In the genomic region with DNA sequence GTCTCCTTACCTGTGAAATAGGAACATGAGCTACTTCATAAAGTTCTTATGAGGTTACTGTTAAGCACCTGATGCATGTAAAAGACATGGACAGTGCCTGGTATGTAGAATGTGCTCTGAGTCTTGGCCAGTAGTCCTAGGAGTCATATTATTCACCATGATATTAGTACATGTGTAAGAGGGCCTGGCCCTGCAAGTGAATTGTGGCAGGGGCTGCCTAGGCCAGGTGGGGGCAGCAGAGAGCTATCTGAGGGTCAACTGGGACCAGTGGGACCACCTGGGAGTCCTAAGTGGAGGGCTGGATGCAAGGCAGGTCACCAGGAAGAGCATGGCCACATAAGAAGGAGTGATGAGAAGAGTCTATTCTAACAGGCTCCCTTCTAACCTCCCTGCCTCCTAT, we compare ENCODE assay signal across 8 cellular contexts.
DNase-seq lines count a peak whose midpoint lies in the region; ATAC-seq and TF ChIP-seq lines count a peak whose summit lies in the region.

No MANE protein-coding gene starts in this region.

- peak overlapping the region; percentile 12; the same call in 1 of the 2 replicates for H3K27ac ChIP-seq in SJSA1
- H3K27ac ChIP-seq in cardiac muscle cell = no peak overlapping the region

- no peak overlapping the region for H3K4me3 Mint-ChIP-seq in natural killer cell treated with Interleukin-12 subunit alpha and Interleukin-12 subunit beta and Interleukin-15 and Interleukin-18, amount 100 ng/mL, for 72 hours
- no peak overlapping the region for H3K4me3 Mint-ChIP-seq in natural killer cell

- peaks cover 47% of the 10 kb centered on the region for H3K4me1 ChIP-seq in SJSA1 (replicated peaks)
- H3K4me1 ChIP-seq in cardiac muscle cell (ENCODE audit: low read depth) = no peaks in the 10 kb centered on the region

- no peak overlapping the region for H3K4me3 ChIP-seq in SJSA1
- H3K4me3 ChIP-seq in cardiac muscle cell = no peak overlapping the region

- TF ChIP-seq CTCF in natural killer cell (IDR thresholded peaks at IDR 0.05) (no peak), cardiac muscle cell (IDR thresholded peaks at IDR 0.05; ENCODE audit: low read depth, low read length) (peak; percentile 82)

- peak; percentile 36 to 61 for ATAC-seq in natural killer cell treated with Interleukin-12 subunit alpha and Interleukin-12 subunit beta and Interleukin-15 and Interleukin-18, amount 100 ng/mL, for 72 hours
- ATAC-seq in natural killer cell (no peak), HG03095 (IDR thresholded peaks at IDR 0.05; ENCODE audit: unreplicated experiment) (peak; percentile 70)

- H3K27ac Mint-ChIP-seq in natural killer cell treated with Interleukin-12 subunit alpha and Interleukin-12 subunit beta and Interleukin-15 and Interleukin-18, amount 100 ng/mL, for 72 hours = no peak overlapping the region
- no peak overlapping the region for H3K27ac Mint-ChIP-seq in natural killer cell

- no peaks in the 10 kb centered on the region for H3K27me3 ChIP-seq in SJSA1 (replicated peaks)
- H3K27me3 ChIP-seq in cardiac muscle cell = no peaks in the 10 kb centered on the region

- H3K36me3 ChIP-seq in SJSA1 (no peaks in the 10 kb centered on the region), cardiac muscle cell (no peaks in the 10 kb centered on the region)

- no peak for DNase-seq in natural killer cell treated with Interleukin-12 subunit alpha and Interleukin-12 subunit beta and Interleukin-15 and Interleukin-18, amount 100 ng/mL, for 72 hours (ENCODE audit: low spot score)
- DNase-seq in natural killer cell = no peak
- DNase-seq in SJSA1 (ENCODE audit: low read depth in 1 of 2, low spot score in 2 of 2) = peak; percentile 52 to 74
- DNase-seq in cardiac muscle cell (ENCODE audit: low read depth in 1 of 2, low spot score in 1 of 2) = peak; percentile 71 to 80
- DNase-seq in stimulated activated CD4-positive, alpha-beta T cell treated with anti-CD3 and anti-CD28 coated beads, Interleukin-4, amount 100 ng/mL, for 1 hour = peak; percentile 2
- DNase-seq in kidney glomerular epithelial cell (lab: John Stamatoyannopoulos, UW) = no peak
- DNase-seq in occipital lobe (lab: John Stamatoyannopoulos, UW) = no peak

- H3K9me3 Mint-ChIP-seq in natural killer cell treated with Interleukin-12 subunit alpha and Interleukin-12 subunit beta and Interleukin-15 and Interleukin-18, amount 100 ng/mL, for 72 hours = no peaks in the 10 kb centered on the region
- H3K9me3 Mint-ChIP-seq in natural killer cell = no peaks in the 10 kb centered on the region

- H3K27me3 Mint-ChIP-seq in natural killer cell treated with Interleukin-12 subunit alpha and Interleukin-12 subunit beta and Interleukin-15 and Interleukin-18, amount 100 ng/mL, for 72 hours = peaks cover 0 to 3% of the 10 kb centered on the region in 2 donors
- H3K27me3 Mint-ChIP-seq in natural killer cell (ENCODE audit: low read depth in 2 of 2) = no peaks in the 10 kb centered on the region

- H3K9me3 ChIP-seq in SJSA1 (replicated peaks) (no peaks in the 10 kb centered on the region), cardiac muscle cell (ENCODE audit: low read depth) (no peaks in the 10 kb centered on the region)

- H3K36me3 Mint-ChIP-seq in natural killer cell treated with Interleukin-12 subunit alpha and Interleukin-12 subunit beta and Interleukin-15 and Interleukin-18, amount 100 ng/mL, for 72 hours = no peaks in the 10 kb centered on the region
- no peaks in the 10 kb centered on the region for H3K36me3 Mint-ChIP-seq in natural killer cell

- intact Hi-C loops in natural killer cell (cut with micrococcal nuclease) = no loop called here

- no peaks in the 10 kb centered on the region for H3K4me1 Mint-ChIP-seq in natural killer cell treated with Interleukin-12 subunit alpha and Interleukin-12 subunit beta and Interleukin-15 and Interleukin-18, amount 100 ng/mL, for 72 hours (ENCODE audit: low read depth in 2 of 2)
- no peaks in the 10 kb centered on the region for H3K4me1 Mint-ChIP-seq in natural killer cell

Comparison
In these comparisons a context has a peak if more than half of its experiments do, and no peak if none do; other contexts are left out.
1. ATAC-seq: peak in natural killer cell treated with Interleukin-12 subunit alpha and Interleukin-12 subunit beta and Interleukin-15 and Interleukin-18, amount 100 ng/mL, for 72 hours (2 of 2) and HG03095 (single experiment); none in natural killer cell (0 of 3).
2. DNase-seq: peak in SJSA1 (2 of 2), cardiac muscle cell (2 of 2) and stimulated activated CD4-positive, alpha-beta T cell treated with anti-CD3 and anti-CD28 coated beads, Interleukin-4, amount 100 ng/mL, for 1 hour (single experiment); none in natural killer cell treated with Interleukin-12 subunit alpha and Interleukin-12 subunit beta and Interleukin-15 and Interleukin-18, amount 100 ng/mL, for 72 hours (single experiment), natural killer cell (single experiment), kidney glomerular epithelial cell (single experiment) and occipital lobe (single experiment).